Comparison of ENCODE assay signal across 14 cellular contexts in the genomic region with DNA sequence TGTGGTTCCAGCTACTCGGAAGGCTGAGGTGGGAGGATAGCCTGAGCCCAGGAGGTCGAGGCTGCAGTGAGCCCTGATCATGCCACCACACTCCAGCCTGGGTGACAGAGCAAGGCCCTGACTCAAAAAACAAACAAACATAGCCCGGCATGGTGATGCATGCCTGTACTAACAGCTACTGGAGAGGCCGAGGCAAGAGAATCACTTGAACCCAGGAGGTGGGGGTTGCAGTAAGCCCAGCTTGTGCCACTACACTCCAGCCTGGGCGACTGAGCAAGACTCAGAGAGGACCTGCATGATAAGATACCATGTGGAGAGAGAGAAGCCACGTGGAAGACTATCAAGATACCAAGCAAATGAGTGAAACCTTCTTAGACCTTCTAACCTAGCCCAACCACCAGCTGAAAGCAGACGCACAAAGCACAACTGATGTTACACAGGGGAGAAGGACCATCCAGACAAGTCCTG. TPM values are rescaled to one million over a fixed set of nuclear protein-coding genes. Genes with fewer than 3 reads are reported as not detected.
DNase-seq lines count a peak whose midpoint lies in the region; ATAC-seq and TF ChIP-seq lines count a peak whose summit lies in the region.
"Had no signal": no experiment of that assay in that cellular context is flagged by ENCODE, and none has a peak within 500 bp of the region (broad histone marks: within the 10 kb centered on the region; RNA-seq: fewer than 3 reads in every experiment).

No MANE protein-coding gene starts in this region.

- no peaks in the 10 kb centered on the region for H3K9me2 ChIP-seq in PC-3 (replicated peaks; ENCODE audit: low read length)

- peaks cover 11% of the 10 kb centered on the region for H4K20me1 ChIP-seq in PC-3 (ENCODE audit: low read length)
- H4K20me1 ChIP-seq in mammary epithelial cell (ENCODE audit: insufficient read depth, low read length): no peaks in the 10 kb centered on the region

- in situ Hi-C loops in mammary epithelial cell (cut with MboI; ENCODE audit: low sequenced_read_pairs in 2 of 2): no loop called here

- H2BK5ac ChIP-seq in mesenchymal stem cell (ENCODE audit: low read depth, low read length, poor library complexity, severe bottlenecking): no peak overlapping the region

- peaks cover 6% of the 10 kb centered on the region for H3F3A ChIP-seq in PC-3 (ENCODE audit: low read length, unreplicated experiment)

- H3K36me3 ChIP-seq in PC-3 (ENCODE audit: low read depth, low read length): no peaks in the 10 kb centered on the region
- H3K36me3 ChIP-seq in mammary epithelial cell (ENCODE audit: insufficient read depth, low read length): peaks cover 2% of the 10 kb centered on the region
- H3K36me3 ChIP-seq in mesenchymal stem cell (ENCODE audit: control insufficient read depth in 1 of 2, insufficient read depth in 2 of 2, low read depth in 1 of 2, low read length in 2 of 2): no peaks in the 10 kb centered on the region
- 0 out of 2 replicates have a peak, but pooled peaks cover 2% of the 10 kb centered on the region for H3K36me3 ChIP-seq in WERI-Rb-1

- H3K4me1 ChIP-seq in PC-3 (ENCODE audit: insufficient read depth, low read length): peaks cover 36% of the 10 kb centered on the region
- peaks cover 49% of the 10 kb centered on the region for H3K4me1 ChIP-seq in mammary epithelial cell (ENCODE audit: insufficient read depth, low read length)
- H3K4me1 ChIP-seq in mesenchymal stem cell (ENCODE audit: control insufficient read depth, insufficient read depth, low read depth, low read length): peaks cover 13% of the 10 kb centered on the region

- dilution Hi-C loops in mammary epithelial cell (cut with HindIII; ENCODE audit: low sequenced_read_pairs): no loop called here

- H4K91ac ChIP-seq in mesenchymal stem cell (ENCODE audit: low read length): no peak overlapping the region

- H3K79me2 ChIP-seq in PC-3 (ENCODE audit: low read length) (peaks cover 91% of the 10 kb centered on the region), mammary epithelial cell (ENCODE audit: insufficient read depth, low read length) (peaks cover 88% of the 10 kb centered on the region)

- H3K4me3 ChIP-seq in PC-3 (ENCODE audit: low read length) (no peak overlapping the region), mammary epithelial cell (replicated peaks in 1 of 3; ENCODE audit: insufficient read depth in 1 of 3, low read depth in 2 of 3, low read length in 3 of 3) (no peak overlapping the region), mesenchymal stem cell (ENCODE audit: insufficient read depth in 1 of 2, low read depth in 1 of 2, low read length in 2 of 2) (no peak overlapping the region), WERI-Rb-1 (ENCODE audit: low read depth, low read length) (no peak overlapping the region)

- CTCF ChIA-PET in PC-3 (lab: Charles Lee) (no interaction called here), mammary epithelial cell (lab: Charles Lee; ENCODE audit: low non-redundant PET) (no interaction called here)

- TF ChIP-seq CTCF in PC-3 (conservative IDR thresholded peaks at IDR 0.05; ENCODE audit: low read depth, low read length): no peak
- TF ChIP-seq CTCF in mammary epithelial cell (conservative IDR thresholded peaks at IDR 0.05 in 1 of 2, IDR thresholded peaks at IDR 0.05 in 1 of 2; ENCODE audit: extremely low read depth in 1 of 2, insufficient read depth in 1 of 2, low read depth in 1 of 2, low read length in 2 of 2): no peak
- TF ChIP-seq CTCF in WERI-Rb-1 (IDR thresholded peaks at IDR 0.05; ENCODE audit: low read depth, low read length): no peak

- POLR2A ChIA-PET in PC-3 (lab: Charles Lee; ENCODE audit: unreplicated experiment): interaction anchor here (0.6 kb wide), 1 partner anchor 39 kb away, joined by 7 read pairs; no protein-coding TSS in a partner anchor

- H2AK5ac ChIP-seq in mesenchymal stem cell (ENCODE audit: low read length, severe bottlenecking): no peak overlapping the region

- H3K9ac ChIP-seq in PC-3 (ENCODE audit: low read length) (no peak overlapping the region), mammary epithelial cell (ENCODE audit: insufficient read depth, low read length) (no peak overlapping the region), mesenchymal stem cell (ENCODE audit: low read length) (no peak overlapping the region)

- H3K18ac ChIP-seq in mesenchymal stem cell (ENCODE audit: low read depth in 1 of 2, low read length in 2 of 2): no peak overlapping the region

- H2BK12ac ChIP-seq in mesenchymal stem cell (ENCODE audit: low read length in 2 of 2): no peak overlapping the region

- peak; percentile 84 for ATAC-seq in PC-3
- ATAC-seq in HG02884 (IDR thresholded peaks at IDR 0.05; ENCODE audit: unreplicated experiment): no peak
- no peak for ATAC-seq in HG02798 (IDR thresholded peaks at IDR 0.05; ENCODE audit: poor library complexity, unreplicated experiment)
- ATAC-seq: natural killer cell treated with Interleukin-12 subunit alpha and Interleukin-12 subunit beta and Interleukin-15 and Interleukin-18, amount 100 ng/mL, for 72 hours had no signal

- no peak overlapping the region for H3K14ac ChIP-seq in mesenchymal stem cell (ENCODE audit: low read length in 2 of 2)

- 58% methylated on average over 7 of the region's 7 CpGs for WGBS in mammary epithelial cell (ENCODE audit: low coverage, missing lambda C conversion rate)
- 65% methylated on average over 6 of the region's 7 CpGs for WGBS in mesenchymal stem cell

- DNase-seq in ELR (ENCODE audit: low read depth) (peak; percentile 77), PC-3 (peak; percentile 65), mammary epithelial cell (peak; percentile 45), mesenchymal stem cell (peak; percentile 58), cardiac septum (ENCODE audit: low spot score) (no peak), WERI-Rb-1 (no peak)
- DNase-seq: activated naive CD8-positive, alpha-beta T cell treated with anti-CD3 and anti-CD28 coated beads for 36 hours; C1 segment of cervical spinal cord; kidney glomerular epithelial cell; NCI-H2081; T-helper 2 cell had no signal

- no peak overlapping the region for H2BK120ac ChIP-seq in mesenchymal stem cell (ENCODE audit: low read depth, low read length)

- H3K4ac ChIP-seq in mesenchymal stem cell (ENCODE audit: low read depth in 1 of 2, low read length in 2 of 2): no peak overlapping the region

- H3K27me3 ChIP-seq in PC-3 (ENCODE audit: low read length) (no peaks in the 10 kb centered on the region), mammary epithelial cell (ENCODE audit: insufficient read depth, low read length) (no peaks in the 10 kb centered on the region), mesenchymal stem cell (ENCODE audit: control insufficient read depth in 1 of 2, insufficient read depth in 1 of 2, low read length in 2 of 2) (no peaks in the 10 kb centered on the region), WERI-Rb-1 (ENCODE audit: insufficient read depth, low read depth, severe bottlenecking) (no peaks in the 10 kb centered on the region)

- no peak overlapping the region for H2AFZ ChIP-seq in PC-3 (ENCODE audit: low read length)
- no peak overlapping the region for H2AFZ ChIP-seq in mammary epithelial cell (ENCODE audit: low read depth, low read length)
- H2AFZ ChIP-seq in mesenchymal stem cell (ENCODE audit: low read depth, low read length): no peak overlapping the region

- no peak overlapping the region for H3K23ac ChIP-seq in mesenchymal stem cell (ENCODE audit: low read length in 2 of 2)

- H3K27ac ChIP-seq in PC-3 (ENCODE audit: low read length): 0 out of 2 replicates have a peak overlapping the region, but pooled peaks have one; percentile 10
- no peak overlapping the region for H3K27ac ChIP-seq in mammary epithelial cell (ENCODE audit: insufficient read depth, low read depth, low read length)
- no peak overlapping the region for H3K27ac ChIP-seq in mesenchymal stem cell (ENCODE audit: low read length, poor library complexity, severe bottlenecking)
- H3K27ac ChIP-seq in WERI-Rb-1: no peak overlapping the region

- H3K9me3 ChIP-seq in PC-3 (ENCODE audit: low read length): no peaks in the 10 kb centered on the region
- H3K9me3 ChIP-seq in mammary epithelial cell (replicated peaks; ENCODE audit: insufficient read depth, low read length): no peaks in the 10 kb centered on the region
- no peaks in the 10 kb centered on the region for H3K9me3 ChIP-seq in mesenchymal stem cell (ENCODE audit: control insufficient read depth, low read length)
- H3K9me3 ChIP-seq in WERI-Rb-1 (ENCODE audit: severe bottlenecking): no peaks in the 10 kb centered on the region

- H3K4me2 ChIP-seq in PC-3 (ENCODE audit: low read length) (peak overlapping the region; percentile 51), mammary epithelial cell (ENCODE audit: insufficient read depth, low read depth, low read length) (peak overlapping the region; percentile 43), mesenchymal stem cell (ENCODE audit: low read length, poor library complexity, severe bottlenecking) (no peak overlapping the region)

- H2BK15ac ChIP-seq in mesenchymal stem cell (ENCODE audit: low read depth, poor library complexity, severe bottlenecking): no peak overlapping the region

- H3K79me1 ChIP-seq in mesenchymal stem cell (replicated peaks; ENCODE audit: low read length, poor library complexity, severe bottlenecking): peaks cover 11% of the 10 kb centered on the region

- H4K8ac ChIP-seq in mesenchymal stem cell (ENCODE audit: low read length): no peak overlapping the region

- BruUV-seq in PC-3 (replicated peaks; lab: Mats Ljungman, UMichigan) (no TSS peak), mammary epithelial cell (replicated peaks; lab: Mats Ljungman, UMichigan) (no TSS peak)

- intact Hi-C loops in PC-3 (cut with micrococcal nuclease): no loop called here
- intact Hi-C loops in mammary epithelial cell (cut with micrococcal nuclease): no loop called here
- intact Hi-C loops in cardiac septum (cut with DNase I): no loop called here

RNA-seq across cellular contexts. Expression of a gene that starts 36.1 kb away (rescaled TPM):
- 15.8 and 18.0 TPM in 2 replicates for total RNA-seq in PC-3 (2014; rRNA removed)
- total RNA-seq in mammary epithelial cell: 10 to 100 TPM; 23.2 to 26.3 TPM
- 11.1 TPM for polyA plus RNA-seq in mammary epithelial cell
- 28.7 TPM for polyA minus RNA-seq in mammary epithelial cell
- 11.5 TPM for polyA plus RNA-seq in mesenchymal stem cell (2013, experiment 1 of 2)
- 11.7 TPM for polyA plus RNA-seq in mesenchymal stem cell (2013, experiment 2 of 2)
- 18.0 TPM for total RNA-seq in cardiac septum

RNA-seq across cellular contexts. Expression of a gene that starts 59.3 kb away (rescaled TPM):
- 1.7 and 6.5 TPM in 2 replicates for total RNA-seq in PC-3 (2014; rRNA removed)
- total RNA-seq in mammary epithelial cell: 1 to 10 TPM; 5.8 to 6.8 TPM
- 4.4 TPM for polyA plus RNA-seq in mammary epithelial cell
- polyA minus RNA-seq in mammary epithelial cell: 7.1 TPM
- polyA plus RNA-seq in mesenchymal stem cell (2013, experiment 1 of 2): 3.6 TPM
- 3.3 TPM for polyA plus RNA-seq in mesenchymal stem cell (2013, experiment 2 of 2)
- total RNA-seq in cardiac septum: 2.9 TPM

RNA-seq across cellular contexts. Expression of a gene that starts 59.6 kb away (rescaled TPM):
- total RNA-seq in PC-3 (2014; rRNA removed): 95.0 and 97.3 TPM in 2 replicates
- total RNA-seq in mammary epithelial cell: 10 to 100 TPM; 52.8 to 58.9 TPM
- 39.0 TPM for polyA plus RNA-seq in mammary epithelial cell
- 234 TPM for polyA minus RNA-seq in mammary epithelial cell
- 51.4 TPM for polyA plus RNA-seq in mesenchymal stem cell (2013, experiment 1 of 2)
- 54.7 TPM for polyA plus RNA-seq in mesenchymal stem cell (2013, experiment 2 of 2)
- total RNA-seq in cardiac septum: 43.4 TPM

Comparison
In these comparisons a context has a peak if more than half of its experiments do, and no peak if none do; other contexts are left out.
1. DNase-seq: peak in ELR (single experiment), PC-3 (single experiment), mammary epithelial cell (single experiment) and mesenchymal stem cell (single experiment); none in cardiac septum (single experiment) and WERI-Rb-1 (single experiment).